ENCODE assay signal across 8 cellular contexts in the genomic region with DNA sequence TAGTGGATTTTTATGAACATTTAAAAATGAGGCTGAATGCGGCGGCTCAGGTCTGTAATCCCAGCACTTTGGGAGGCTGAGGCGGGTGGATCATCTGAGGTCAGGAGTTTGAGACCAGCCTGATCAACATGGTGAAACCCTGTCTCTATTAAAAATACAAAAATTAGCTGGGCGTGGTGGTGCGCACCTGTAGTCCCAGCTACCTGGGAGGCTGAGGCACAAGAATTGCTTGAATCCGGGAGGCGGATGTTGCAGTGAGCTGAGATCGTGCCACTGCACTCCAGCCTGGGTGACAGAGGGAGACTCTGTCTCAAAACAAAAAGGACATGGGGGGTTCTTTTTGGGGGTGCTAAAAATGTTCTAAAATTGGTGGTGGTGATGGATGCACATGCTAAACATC. TPM values are rescaled to one million over a fixed set of nuclear protein-coding genes. Genes with fewer than 3 reads are reported as not detected.
DNase-seq lines count a peak whose midpoint lies in the region; ATAC-seq, FAIRE-seq and TF ChIP-seq lines count a peak whose summit lies in the region.
"Not testable (repeated sequence)": the region's sequence is repeated elsewhere in the genome, so short reads cannot be mapped to it uniquely, and the experiment has no call there.

No MANE protein-coding gene starts in this region.

- WGBS in GM12878 (ENCODE audit: insufficient coverage, insufficient replicate concordance, low lambda C conversion rate, missing lambda C conversion rate), result 41% methylated on average over 8 of the region's 8 CpGs
- WGBS in mesodermal cell (ENCODE audit: insufficient coverage in 2 of 2), 2 experiments, result 100% methylated on average over 1 of the region's 8 CpGs; no CpG with 5 or more reads in 1 of the 2 experiments
- 88 to 95% methylated on average over 5 to 8 of the region's 8 CpGs for WGBS in upper lobe of left lung, 2 donors

- peak overlapping the region; percentile 21 for H3K4me3 Mint-ChIP-seq in Calu3 (ENCODE audit: low read depth, unreplicated experiment)
- peak overlapping the region; percentile 65 for H3K4me3 Mint-ChIP-seq in activated CD8-positive, alpha-beta memory T cell treated with anti-CD3 and anti-CD28 coated beads, Interleukin-2, amount 10 ng/mL, durations not matched to agents 7 days and 5 days

- intact Hi-C loops in Calu3 (cut with micrococcal nuclease; ENCODE audit: unreplicated experiment), result not testable (repeated sequence)
- intact Hi-C loops in PC-9 (cut with micrococcal nuclease; ENCODE audit: unreplicated experiment), result loop anchor here (1.0 to 2.0 kb wide), 2 partner anchors 20 to 65 kb away; a partner anchor contains a TSS
- intact Hi-C loops in GM12878 (cut with micrococcal nuclease; ENCODE audit: unreplicated experiment), result loop anchor here (1.0 to 10.0 kb wide), 5 partner anchors 22 to 725 kb away; a partner anchor contains a TSS

- TSS peak; percentile 89 for BruUV-seq in Calu3 (replicated peaks; lab: Mats Ljungman, UMichigan)
- not testable (repeated sequence) for BruUV-seq in PC-9 (replicated peaks; lab: Mats Ljungman, UMichigan); GM12878 (replicated peaks; lab: Mats Ljungman, UMichigan)

- H3K9me3 Mint-ChIP-seq in Calu3 (ENCODE audit: low read depth, unreplicated experiment); activated CD8-positive, alpha-beta memory T cell treated with anti-CD3 and anti-CD28 coated beads, Interleukin-2, amount 10 ng/mL, durations not matched to agents 7 days and 5 days (ENCODE audit: low read depth): not testable (repeated sequence)

- FAIRE-seq in GM12878 (lab: Jason Lieb, UNC), result not testable (repeated sequence)

- not testable (repeated sequence) for TF ChIP-seq POLR2A in GM12878 (IDR thresholded peaks at IDR 0.05; ENCODE audit: low read depth, low read length); upper lobe of left lung (IDR thresholded peaks at IDR 0.05)

- H3K9me3 ChIP-seq in PC-9 (ENCODE audit: insufficient read depth, low read depth); GM12878 (replicated peaks; ENCODE audit: control insufficient read depth, insufficient read depth, low read length); mesodermal cell (ENCODE audit: control insufficient read depth, low read length); skeletal muscle tissue (ENCODE audit: control insufficient read depth in 3 of 3, low read length in 3 of 3); upper lobe of left lung: not testable (repeated sequence)

- peak overlapping the region; percentile 93 for H3K27ac Mint-ChIP-seq in Calu3 (ENCODE audit: unreplicated experiment)
- peak overlapping the region; percentile 89 for H3K27ac Mint-ChIP-seq in activated CD8-positive, alpha-beta memory T cell treated with anti-CD3 and anti-CD28 coated beads, Interleukin-2, amount 10 ng/mL, durations not matched to agents 7 days and 5 days

- TF ChIP-seq EP300 in GM12878 (IDR thresholded peaks at IDR 0.05; ENCODE audit: borderline replicate concordance in 1 of 2, control insufficient read depth in 1 of 2, low read depth in 2 of 2, low read length in 2 of 2); upper lobe of left lung (IDR thresholded peaks at IDR 0.05): not testable (repeated sequence)

- not testable (repeated sequence) for H3K9me2 ChIP-seq in PC-9 (ENCODE audit: insufficient read depth)

- H3K27me3 Mint-ChIP-seq in Calu3 (ENCODE audit: unreplicated experiment); activated CD8-positive, alpha-beta memory T cell treated with anti-CD3 and anti-CD28 coated beads, Interleukin-2, amount 10 ng/mL, durations not matched to agents 7 days and 5 days: not testable (repeated sequence)

- peaks cover 20% of the 10 kb centered on the region; the same call in 1 of the 2 replicates for H3F3A ChIP-seq in PC-9 (ENCODE audit: insufficient read depth, low read depth)

- H3K27me3 ChIP-seq in PC-9 (ENCODE audit: insufficient read depth, low read depth); GM12878 (replicated peaks in 1 of 2; ENCODE audit: control insufficient read depth in 2 of 2, insufficient read depth in 2 of 2, low read length in 1 of 2); foreskin keratinocyte; skeletal muscle tissue (ENCODE audit: control insufficient read depth in 3 of 3, insufficient read depth in 3 of 3, low read length in 3 of 3); upper lobe of left lung: not testable (repeated sequence)

- peak overlapping the region; percentile 35; the same call in 1 of the 2 replicates for H3K4me3 ChIP-seq in PC-9
- H3K4me3 ChIP-seq in GM12878, result peak overlapping the region; percentile 44; the same call in 1 of the 2 replicates
- not testable (repeated sequence) for H3K4me3 ChIP-seq in mesodermal cell (ENCODE audit: extremely low read depth, insufficient read depth, low read length, poor library complexity, severe bottlenecking); skeletal muscle tissue (ENCODE audit: low read length in 3 of 3); upper lobe of left lung

- not testable (repeated sequence) for H3K79me2 ChIP-seq in PC-9 (ENCODE audit: low read depth); GM12878 (ENCODE audit: control insufficient read depth, insufficient read depth, low read length)

- not testable (repeated sequence) for H4K20me1 ChIP-seq in PC-9 (ENCODE audit: insufficient read depth); GM12878 (ENCODE audit: control insufficient read depth, insufficient read depth)

- not testable (repeated sequence) for TF ChIP-seq CTCF in Calu3 (IDR thresholded peaks at IDR 0.05; ENCODE audit: unreplicated experiment); PC-9 (conservative IDR thresholded peaks at IDR 0.05); GM12878 (IDR thresholded peaks at IDR 0.05 in 2 of 3, conservative IDR thresholded peaks at IDR 0.05 in 1 of 3; ENCODE audit: control insufficient read depth in 2 of 3, extremely low read depth in 1 of 3, insufficient read depth in 1 of 3, low read depth in 3 of 3, low read length in 3 of 3); foreskin keratinocyte (conservative IDR thresholded peaks at IDR 0.05); upper lobe of left lung (IDR thresholded peaks at IDR 0.05)

- DNase-seq in Calu3; PC-9; activated CD8-positive, alpha-beta memory T cell treated with anti-CD3 and anti-CD28 coated beads, Interleukin-2, amount 10 ng/mL, durations not matched to agents 7 days and 5 days; GM12878 (ENCODE audit: low read depth, low spot score); foreskin keratinocyte; upper lobe of left lung: not testable (repeated sequence)

- POLR2A ChIA-PET in PC-9 (lab: Charles Lee; ENCODE audit: unreplicated experiment) (interaction anchor here (0.8 kb wide), 1 partner anchor 18 kb away, joined by 15 read pairs; no protein-coding TSS in a partner anchor), GM12878 (lab: Charles Lee) (interaction anchor here (0.8 to 4.9 kb wide), 11 partner anchors 15 to 359 kb away, joined by 3 to 49 read pairs (median 7); a partner anchor contains a TSS)

- not testable (repeated sequence) for H3K36me3 ChIP-seq in PC-9 (ENCODE audit: low read depth); GM12878 (ENCODE audit: control insufficient read depth in 2 of 2, insufficient read depth in 2 of 2, low read length in 1 of 2); mesodermal cell (ENCODE audit: control insufficient read depth, insufficient read depth, low read length); skeletal muscle tissue (ENCODE audit: control insufficient read depth in 3 of 3, insufficient read depth in 3 of 3, low read length in 3 of 3); upper lobe of left lung

- in situ Hi-C loops in GM12878 (cut with MboI), result loop anchor here (25.0 kb wide), 1 partner anchor 707 kb away; no protein-coding TSS in a partner anchor

- peak overlapping the region; percentile 67; the same call in 1 of the 2 replicates for H2AFZ ChIP-seq in PC-9
- not testable (repeated sequence) for H2AFZ ChIP-seq in GM12878 (ENCODE audit: control insufficient read depth, low read depth, low read length)

- H3K36me3 Mint-ChIP-seq in Calu3 (ENCODE audit: insufficient read depth, unreplicated experiment); activated CD8-positive, alpha-beta memory T cell treated with anti-CD3 and anti-CD28 coated beads, Interleukin-2, amount 10 ng/mL, durations not matched to agents 7 days and 5 days: not testable (repeated sequence)

- H3K4me1 Mint-ChIP-seq in Calu3 (ENCODE audit: low read depth, unreplicated experiment), result peaks cover 36% of the 10 kb centered on the region
- peaks cover 21% of the 10 kb centered on the region for H3K4me1 Mint-ChIP-seq in activated CD8-positive, alpha-beta memory T cell treated with anti-CD3 and anti-CD28 coated beads, Interleukin-2, amount 10 ng/mL, durations not matched to agents 7 days and 5 days

- SMC1A ChIA-PET in GM12878 (lab: Charles Lee; ENCODE audit: uncharacterized antibody, unreplicated experiment), result interaction anchor here (1.0 to 4.3 kb wide), 19 partner anchors 8 to 674 kb away, joined by 3 to 136 read pairs (median 5); a partner anchor contains a TSS

- CTCF ChIA-PET in Calu3 (lab: Charles Lee) (interaction anchor here (0.9 to 1.4 kb wide), 5 partner anchors 15 to 360 kb away, joined by 3 to 5 read pairs (median 4); a partner anchor contains a TSS), PC-9 (lab: Charles Lee) (interaction anchor here (1.2 kb wide), 1 partner anchor 11 kb away, joined by 3 read pairs; no protein-coding TSS in a partner anchor), GM12878 (lab: Yijun Ruan, JAX) (interaction anchor here (0.5 to 2.8 kb wide), 12 partner anchors 19 to 624 kb away, joined by 3 to 21 read pairs (median 4); a partner anchor contains a TSS)
- CTCF ChIA-PET in activated CD8-positive, alpha-beta memory T cell treated with anti-CD3 and anti-CD28 coated beads, Interleukin-2, amount 10 ng/mL, durations not matched to agents 7 days and 5 days (lab: Charles Lee), result interaction anchor here (1.1 to 1.7 kb wide), 3 partner anchors 18 to 25 kb away, joined by 3 to 5 read pairs (median 3); no protein-coding TSS in a partner anchor

- H3K4me2 ChIP-seq in PC-9 (peak overlapping the region; percentile 66), GM12878 (ENCODE audit: control insufficient read depth, insufficient read depth) (peak overlapping the region; percentile 72)

- H3K27ac ChIP-seq in PC-9 (peak overlapping the region; percentile 94), GM12878 (ENCODE audit: control insufficient read depth, insufficient read depth) (peak overlapping the region; percentile 92), foreskin keratinocyte (peak overlapping the region; percentile 82), mesodermal cell (ENCODE audit: low read depth, low read length, severe bottlenecking) (peak overlapping the region; percentile 66), skeletal muscle tissue (ENCODE audit: low read depth, low read length) (peak overlapping the region; percentile 30), upper lobe of left lung (peak overlapping the region in 3 of 4 donors; percentile 52 to 64 (median 61))

- H3K4me1 ChIP-seq in PC-9 (replicated peaks; ENCODE audit: insufficient read depth), result peaks cover 35% of the 10 kb centered on the region
- H3K4me1 ChIP-seq in GM12878 (ENCODE audit: control insufficient read depth, insufficient read depth, low read length), result peaks cover 37% of the 10 kb centered on the region
- not testable (repeated sequence) for H3K4me1 ChIP-seq in foreskin keratinocyte; mesodermal cell (ENCODE audit: control insufficient read depth, insufficient read depth, low read length, poor library complexity, severe bottlenecking); skeletal muscle tissue (ENCODE audit: control insufficient read depth in 3 of 3, insufficient read depth in 3 of 3, low read length in 3 of 3); upper lobe of left lung

- H3K9ac ChIP-seq in GM12878 (ENCODE audit: control insufficient read depth, insufficient read depth, low read length), result peak overlapping the region; percentile 58
- H3K9ac ChIP-seq in skeletal muscle tissue (ENCODE audit: low read depth in 1 of 3, low read length in 3 of 3), result not testable (repeated sequence)

- RAD21 ChIA-PET in GM12878 (lab: Charles Lee; ENCODE audit: unreplicated experiment), result interaction anchor here (0.7 to 6.4 kb wide), 14 partner anchors 11 to 410 kb away, joined by 3 to 103 read pairs (median 12); a partner anchor contains a TSS

- ATAC-seq in activated CD8-positive, alpha-beta memory T cell treated with anti-CD3 and anti-CD28 coated beads, Interleukin-2, amount 10 ng/mL, durations not matched to agents 7 days and 5 days, result peak; percentile 12
- ATAC-seq in GM12878, result peak; percentile 15
- not testable (repeated sequence) for ATAC-seq in foreskin keratinocyte; upper lobe of left lung (ENCODE audit: low FRiP score in 2 of 2)

- not testable (repeated sequence) for TF ChIP-seq RAD21 in GM12878 (IDR thresholded peaks at IDR 0.05; ENCODE audit: insufficient read depth, low read depth, low read length)

RNA-seq across cellular contexts. Expression of a gene that starts 16.8 kb away (rescaled TPM):
- total RNA-seq in Calu3 (2022) (1.7 and 2.1 TPM in 2 replicates), PC-9 (2021) (0.96 and 1.2 TPM in 2 replicates), GM12878 (2014; rRNA removed) (2.9 and 4.7 TPM in 2 replicates), GM12878 (2014; rRNA removed; fragmentation: Illumina TruSeq; extraction: Trizol) (3.7 and 3.8 TPM in 2 replicates), GM12878 (2021) (3.0 and 3.8 TPM in 2 replicates), foreskin keratinocyte (0.67 and 0.75 TPM in 2 replicates), skeletal muscle tissue (14.1 TPM), upper lobe of left lung (1 to 10 TPM; 2.4 to 8.9 (median 4.1) TPM)
- 1 to 10 TPM; 4.7 to 5.1 TPM for total RNA-seq in activated CD8-positive, alpha-beta memory T cell treated with anti-CD3 and anti-CD28 coated beads, Interleukin-2, amount 10 ng/mL, durations not matched to agents 7 days and 5 days
- total RNA-seq in GM12878 (2013; cell fraction: nucleolus; rRNA removed), result 7.1 and 8.4 TPM in 2 replicates
- 1.1 TPM for polyA plus RNA-seq in GM12878 (2011; ENCODE audit: low read depth)
- polyA plus RNA-seq in GM12878 (2011; rRNA removed) (4.9 and 6.5 TPM in 2 replicates), GM12878 (2014; fragmentation: Illumina TruSeq; extraction: Trizol) (3.4 and 4.4 TPM in 2 replicates), GM12878 (2014; fragmentation: Nextera tagmentation; extraction: Ambion mirVana) (1 to 10 TPM; 1.5 to 4.0 TPM), GM12878 (2014; rRNA removed) (1.9 and 2.0 TPM in 2 replicates), GM12878 (2016; fragmentation: Nextera tagmentation; extraction: Ambion mirVana) (1 to 10 TPM; 1.1 to 2.7 TPM), foreskin keratinocyte (0.34 and 0.43 TPM in 2 replicates)
- 1.8 and 1.9 TPM in 2 replicates for polyA plus RNA-seq in GM12878 (2011; cell fraction: cytosol; rRNA removed)
- polyA plus RNA-seq in GM12878 (2011; cell fraction: nucleus; rRNA removed), result 4.4 TPM in 2 replicates
- 1.2 and 2.0 TPM in 2 replicates for polyA plus RNA-seq in GM12878 (2012)
- 5.3 and 5.7 TPM in 2 replicates for polyA minus RNA-seq in GM12878 (2011; rRNA and poly(A)+ RNA removed)
- polyA minus RNA-seq in GM12878 (2011; cell fraction: cytosol; rRNA and poly(A)+ RNA removed), result 2.8 and 5.3 TPM in 2 replicates
- polyA minus RNA-seq in GM12878 (2011; cell fraction: nucleus; rRNA and poly(A)+ RNA removed), result 5.6 and 8.3 TPM in 2 replicates
- 1.1 TPM for polyA plus RNA-seq in mesodermal cell (2013, experiment 1 of 2)
- 1.8 TPM for polyA plus RNA-seq in mesodermal cell (2013, experiment 2 of 2)

RNA-seq across cellular contexts. Expression of a gene that starts 19.2 kb away (rescaled TPM):
- 41.4 and 42.4 TPM in 2 replicates for total RNA-seq in Calu3 (2022)
- total RNA-seq in PC-9 (2021), result 26.7 and 30.7 TPM in 2 replicates
- 10 to 100 TPM; 13.7 to 20.3 TPM for total RNA-seq in activated CD8-positive, alpha-beta memory T cell treated with anti-CD3 and anti-CD28 coated beads, Interleukin-2, amount 10 ng/mL, durations not matched to agents 7 days and 5 days
- 34.3 and 39.0 TPM in 2 replicates for total RNA-seq in GM12878 (2013; cell fraction: nucleolus; rRNA removed)
- total RNA-seq in GM12878 (2014; rRNA removed), result 42.1 and 54.1 TPM in 2 replicates
- total RNA-seq in GM12878 (2014; rRNA removed; fragmentation: Illumina TruSeq; extraction: Trizol), result 50.5 and 53.1 TPM in 2 replicates
- total RNA-seq in GM12878 (2021), result 43.2 and 44.2 TPM in 2 replicates
- polyA plus RNA-seq in GM12878 (2011; ENCODE audit: low read depth), result 21.1 TPM
- 142 and 180 TPM in 2 replicates for polyA plus RNA-seq in GM12878 (2011; rRNA removed)
- 58.5 and 62.9 TPM in 2 replicates for polyA plus RNA-seq in GM12878 (2011; cell fraction: cytosol; rRNA removed)
- 50.2 and 59.5 TPM in 2 replicates for polyA plus RNA-seq in GM12878 (2011; cell fraction: nucleus; rRNA removed)
- 31.9 and 49.2 TPM in 2 replicates for polyA plus RNA-seq in GM12878 (2012)
- 47.0 and 68.3 TPM in 2 replicates for polyA plus RNA-seq in GM12878 (2014; fragmentation: Illumina TruSeq; extraction: Trizol)
- polyA plus RNA-seq in GM12878 (2014; fragmentation: Nextera tagmentation; extraction: Ambion mirVana), result 10 to 100 TPM; 49.2 to 49.3 TPM
- 52.4 and 64.6 TPM in 2 replicates for polyA plus RNA-seq in GM12878 (2014; rRNA removed)
- polyA plus RNA-seq in GM12878 (2016; fragmentation: Nextera tagmentation; extraction: Ambion mirVana), result 10 to 100 TPM; 64.8 to 76.4 TPM
- 52.1 and 73.6 TPM in 2 replicates for polyA minus RNA-seq in GM12878 (2011; rRNA and poly(A)+ RNA removed)
- polyA minus RNA-seq in GM12878 (2011; cell fraction: cytosol; rRNA and poly(A)+ RNA removed), result 26.5 and 27.1 TPM in 2 replicates
- polyA minus RNA-seq in GM12878 (2011; cell fraction: nucleus; rRNA and poly(A)+ RNA removed), result 14.7 and 17.5 TPM in 2 replicates
- total RNA-seq in foreskin keratinocyte, result 18.3 and 18.7 TPM in 2 replicates
- polyA plus RNA-seq in foreskin keratinocyte, result 19.6 and 22.0 TPM in 2 replicates
- 21.6 TPM for polyA plus RNA-seq in mesodermal cell (2013, experiment 1 of 2)
- polyA plus RNA-seq in mesodermal cell (2013, experiment 2 of 2), result 24.8 TPM
- 19.3 TPM for total RNA-seq in skeletal muscle tissue
- total RNA-seq in upper lobe of left lung, result 10 to 100 TPM; 12.6 to 38.4 (median 29.1) TPM

Comparison
In these comparisons a context has a peak if more than half of its experiments do, and no peak if none do; other contexts are left out.
1. H3K27ac ChIP-seq: peak in every context shown above with its lines; median percentile 94 in PC-9; 92 in GM12878; 82 in foreskin keratinocyte; 66 in mesodermal cell; 61 in upper lobe of left lung; 30 in skeletal muscle tissue.